Comparison of ENCODE assay signal across 29 cellular contexts in genomic region chr12:24696800-24697199, GRCh38.
"Had no signal": no experiment of that assay in that cellular context is flagged by ENCODE, and none has a peak within 500 bp of the region (broad histone marks: within the 10 kb centered on the region; RNA-seq: fewer than 3 reads in every experiment).

No MANE protein-coding gene starts in this region.

- H3K27me3 ChIP-seq: ascending aorta, SJCRH30 had no signal

- H3K4me1 ChIP-seq: ascending aorta, SJCRH30 had no signal

- H3K27me3 Mint-ChIP-seq: activated CD4-positive, alpha-beta T cell treated with anti-CD3 and anti-CD28 coated beads, Interleukin-2, amount 10 ng/mL, durations not matched to agents 24 days and 14 days; activated naive CD4-positive, alpha-beta T cell treated with anti-CD3 and anti-CD28 coated beads, Interleukin-2, amount 50 U/mL, for 24 hours had no signal

- ATAC-seq: activated CD8-positive, alpha-beta T cell treated with anti-CD3 and anti-CD28 coated beads for 36 hours; activated T-cell treated with anti-CD3 and anti-CD28 coated beads, Interleukin-2, amount 50 U/mL, for 72 hours; Panc1 had no signal

- H3K9me3 ChIP-seq: ascending aorta, SJCRH30 had no signal

- H3K27ac ChIP-seq: ascending aorta, SJCRH30, SK-N-MC had no signal

- DNase-seq: activated CD4-positive, alpha-beta T cell treated with anti-CD3 and anti-CD28 coated beads, Interleukin-2, amount 10 ng/mL, durations not matched to agents 24 days and 14 days; activated CD4-positive, alpha-beta T cell treated with anti-CD3 and anti-CD28 coated beads, Interleukin-2, amount 50 U/mL, for 4 hours; activated CD8-positive, alpha-beta T cell treated with anti-CD3 and anti-CD28 coated beads for 36 hours; activated gamma-delta T cell; activated naive CD4-positive, alpha-beta T cell treated with Interleukin-2 at 50 U/mL for 16 hours; activated naive CD8-positive, alpha-beta T cell treated with anti-CD3 and anti-CD28 coated beads, Interleukin-2, amount 10 ng/mL, durations not matched to agents 7 days and 5 days; activated T-cell treated with anti-CD3 and anti-CD28 coated beads, Interleukin-2, amount 50 U/mL, for 1 hour; activated T-cell treated with anti-CD3 and anti-CD28 coated beads, Interleukin-2, amount 50 U/mL, for 72 hours; amygdala; Kasumi-1; KG1; MM.1S; MV-4-11; NCI-H1092; NCI-H1436 treated with DMSO at 0.1 percent for 48 hours; NCI-H1694 treated with DMSO at 0.1 percent for 48 hours; NCI-H2029; NCI-H345; NCI-H524 treated with DMSO at 0.1 percent for 48 hours; SHP77; SJCRH30 had no signal

- H3K36me3 ChIP-seq: ascending aorta, SJCRH30 had no signal

- H3K27ac Mint-ChIP-seq: activated CD4-positive, alpha-beta T cell treated with anti-CD3 and anti-CD28 coated beads, Interleukin-2, amount 10 ng/mL, durations not matched to agents 24 days and 14 days; activated CD8-positive, alpha-beta T cell treated with anti-CD3 and anti-CD28 coated beads for 36 hours; activated naive CD4-positive, alpha-beta T cell treated with anti-CD3 and anti-CD28 coated beads, Interleukin-2, amount 50 U/mL, for 24 hours; activated naive CD8-positive, alpha-beta T cell treated with anti-CD3 and anti-CD28 coated beads, Interleukin-2, amount 10 ng/mL, durations not matched to agents 7 days and 5 days; activated T-cell treated with anti-CD3 and anti-CD28 coated beads, Interleukin-2, amount 50 U/mL, for 72 hours; activated T-helper 2 cell treated with anti-CD3 and anti-CD28 coated beads, Interferon-gamma antibody, Interleukin-2, Interleukin-4, amounts not matched to agents 10 μg/mL and 5 μg/mL and 100 μg/mL, durations not matched to agents 14 hours and 24 hours and 36 hours; IgD-negative memory B cell; T-helper 1 cell treated with Interleukin-12 subunit alpha and Interleukin-12 subunit beta and Interleukin-4 antibody, amounts not matched to agents 30 μg/mL and 1 μg/mL, for 36 hours; T-helper 2 cell treated with Interferon-gamma antibody and Interleukin-4, amounts not matched to agents 5 μg/mL and 100 μg/mL, for 36 hours had no signal

- H3K9me3 Mint-ChIP-seq: activated CD8-positive, alpha-beta T cell treated with anti-CD3 and anti-CD28 coated beads for 36 hours; activated T-helper 2 cell treated with anti-CD3 and anti-CD28 coated beads, Interferon-gamma antibody, Interleukin-2, Interleukin-4, amounts not matched to agents 10 μg/mL and 5 μg/mL and 100 μg/mL, durations not matched to agents 14 hours and 24 hours and 36 hours; IgD-negative memory B cell had no signal

- H3K4me3 Mint-ChIP-seq: activated CD4-positive, alpha-beta T cell treated with anti-CD3 and anti-CD28 coated beads, Interleukin-2, amount 10 ng/mL, durations not matched to agents 24 days and 14 days; activated CD8-positive, alpha-beta T cell treated with anti-CD3 and anti-CD28 coated beads for 36 hours; activated naive CD4-positive, alpha-beta T cell treated with anti-CD3 and anti-CD28 coated beads, Interleukin-2, amount 50 U/mL, for 24 hours; activated naive CD8-positive, alpha-beta T cell treated with anti-CD3 and anti-CD28 coated beads, Interleukin-2, amount 10 ng/mL, durations not matched to agents 7 days and 5 days; activated T-cell treated with anti-CD3 and anti-CD28 coated beads, Interleukin-2, amount 50 U/mL, for 72 hours; IgD-negative memory B cell; T-helper 1 cell treated with Interleukin-12 subunit alpha and Interleukin-12 subunit beta and Interleukin-4 antibody, amounts not matched to agents 30 μg/mL and 1 μg/mL, for 36 hours; T-helper 2 cell treated with Interferon-gamma antibody and Interleukin-4, amounts not matched to agents 5 μg/mL and 100 μg/mL, for 36 hours had no signal

- H3K4me1 Mint-ChIP-seq: activated CD4-positive, alpha-beta T cell treated with anti-CD3 and anti-CD28 coated beads, Interleukin-2, amount 10 ng/mL, durations not matched to agents 24 days and 14 days; activated naive CD4-positive, alpha-beta T cell treated with anti-CD3 and anti-CD28 coated beads, Interleukin-2, amount 50 U/mL, for 24 hours; activated naive CD8-positive, alpha-beta T cell treated with anti-CD3 and anti-CD28 coated beads, Interleukin-2, amount 10 ng/mL, durations not matched to agents 7 days and 5 days had no signal

- H3K4me3 ChIP-seq: ascending aorta, SJCRH30, SK-N-MC had no signal

- H3K36me3 Mint-ChIP-seq: activated naive CD4-positive, alpha-beta T cell treated with anti-CD3 and anti-CD28 coated beads, Interleukin-2, amount 50 U/mL, for 24 hours; activated naive CD8-positive, alpha-beta T cell treated with anti-CD3 and anti-CD28 coated beads, Interleukin-2, amount 10 ng/mL, durations not matched to agents 7 days and 5 days; IgD-negative memory B cell had no signal
